In genomic region chr9:23768861-23769260, GRCh38 we compare ENCODE assay signal across 20 cellular contexts. TPM values are rescaled to one million over a fixed set of nuclear protein-coding genes. Genes with fewer than 3 reads are reported as not detected.
DNase-seq lines count a peak whose midpoint lies in the region; ATAC-seq, FAIRE-seq and TF ChIP-seq lines count a peak whose summit lies in the region.
"Had no signal": no experiment of that assay in that cellular context is flagged by ENCODE, and none has a peak within 500 bp of the region (broad histone marks: within the 10 kb centered on the region; RNA-seq: fewer than 3 reads in every experiment).

No MANE protein-coding gene starts in this region.

- no peak overlapping the region for H3K23ac ChIP-seq in H9 (ENCODE audit: insufficient read length, low read depth, low read length)

- H3K27ac ChIP-seq in H9 (ENCODE audit: insufficient read length, low read depth, low read length): no peak overlapping the region
- H3K27ac ChIP-seq in SJCRH30: peak overlapping the region; percentile 92
- peak overlapping the region; percentile 79 for H3K27ac ChIP-seq in epithelial cell of prostate
- H3K27ac ChIP-seq: BLaER1 had no signal

- H3K4me2 ChIP-seq in H9 (ENCODE audit: insufficient read depth, insufficient read length, low read length): no peak overlapping the region
- H3K4me2 ChIP-seq: BLaER1 had no signal

- no peak for FAIRE-seq in GM19239 (lab: Jason Lieb, UNC)
- FAIRE-seq: A204.1, GM12892 had no signal

- H3K27me3 Mint-ChIP-seq in H9 (ENCODE audit: low read depth) (no peaks in the 10 kb centered on the region), osteocyte (ENCODE audit: unreplicated experiment) (no peaks in the 10 kb centered on the region)

- no peak overlapping the region for H4K8ac ChIP-seq in H9 (replicated peaks; ENCODE audit: insufficient read length, low read depth, low read length)

- peaks cover 4 to 13% (median 12%) of the 10 kb centered on the region in 3 experiments; a peak in 6 of 7 replicates for H3K36me3 Mint-ChIP-seq in H9 (ENCODE audit: insufficient read depth in 1 of 3, low read depth in 3 of 3)
- H3K36me3 Mint-ChIP-seq in osteocyte (ENCODE audit: unreplicated experiment): no peaks in the 10 kb centered on the region

- H4K5ac ChIP-seq in H9 (ENCODE audit: insufficient read length, low read depth, low read length): no peak overlapping the region

- H3K4me3 ChIP-seq in SJCRH30: peak overlapping the region; percentile 35
- H3K4me3 ChIP-seq: BLaER1, HAP-1 had no signal

- H3K18ac ChIP-seq in H9 (ENCODE audit: insufficient read length, low read depth, low read length): no peak overlapping the region

- DNase-seq in H9 (no peak), SJCRH30 (no peak), epithelial cell of prostate (ENCODE audit: low read depth, low spot score) (no peak), osteocyte (ENCODE audit: extremely low spot score, unreplicated experiment) (no peak), GM19239 (ENCODE audit: insufficient read length, low spot score) (no peak), epidermal melanocyte (ENCODE audit: insufficient read length, low spot score) (no peak), SKM-1 treated with dmso at 0.1 percent for 144 hours (lab: John Stamatoyannopoulos, UW; ENCODE audit: unreplicated experiment) (no peak)
- DNase-seq: DND-41; GDM1; NCI-H1930; NCI-H2171; NCI-H69; NK-92 treated with Interleukin-12 subunit alpha and Interleukin-12 subunit beta, amount 100 ng/mL, for 24 hours had no signal

- no peak overlapping the region for H3T11ph ChIP-seq in H9 (ENCODE audit: low read length)

- no peaks in the 10 kb centered on the region for H3K9me3 ChIP-seq in H9 (ENCODE audit: control insufficient read depth, low read depth, low read length)
- H3K9me3 ChIP-seq in SJCRH30 (replicated peaks): no peaks in the 10 kb centered on the region
- H3K9me3 ChIP-seq: BLaER1, HAP-1 had no signal

- H2AK5ac ChIP-seq in H9 (ENCODE audit: insufficient read length, low read length): no peak overlapping the region

- no peak overlapping the region for H2BK15ac ChIP-seq in H9 (ENCODE audit: low read depth, low read length)

- no peaks in the 10 kb centered on the region for H3K79me1 ChIP-seq in H9 (ENCODE audit: insufficient read depth, low read depth, low read length, poor library complexity, severe bottlenecking)

- no peak overlapping the region for H3K9ac ChIP-seq in H9 (ENCODE audit: extremely low read depth, insufficient read length, low read length)
- H3K9ac ChIP-seq: BLaER1 had no signal

- no peak overlapping the region for H2BK5ac ChIP-seq in H9 (ENCODE audit: insufficient read length, low read length)

- H3K4me1 Mint-ChIP-seq in H9 (peaks cover 76 to 77% of the 10 kb centered on the region in 2 experiments), osteocyte (ENCODE audit: unreplicated experiment) (peaks cover 45% of the 10 kb centered on the region)

- TF ChIP-seq CTCF in H9 (conservative IDR thresholded peaks at IDR 0.05) (no peak), osteocyte (IDR thresholded peaks at IDR 0.05) (no peak)

- no peak overlapping the region for H2BK12ac ChIP-seq in H9 (ENCODE audit: insufficient read length, low read depth, low read length)

- no peak overlapping the region for H2BK120ac ChIP-seq in H9 (ENCODE audit: low read depth, low read length, poor library complexity, severe bottlenecking)

- H3K27me3 ChIP-seq in H9 (ENCODE audit: insufficient read depth, low read length): no peaks in the 10 kb centered on the region
- H3K27me3 ChIP-seq in SJCRH30: no peaks in the 10 kb centered on the region
- H3K27me3 ChIP-seq: BLaER1 had no signal

- no peaks in the 10 kb centered on the region for H4K20me1 ChIP-seq in H9 (ENCODE audit: control insufficient read depth, insufficient read depth, insufficient read length)
- H4K20me1 ChIP-seq: BLaER1 had no signal

- no peak overlapping the region for H3K56ac ChIP-seq in H9 (ENCODE audit: insufficient read length, low read depth, low read length)

- no peak for ATAC-seq in GM18873 (IDR thresholded peaks at IDR 0.05; ENCODE audit: low FRiP score, unreplicated experiment)

- no peak overlapping the region for H2AFZ ChIP-seq in H9 (ENCODE audit: low read length)

- H3K36me3 ChIP-seq in SJCRH30: no peaks in the 10 kb centered on the region; the same call in 1 of the 2 replicates
- H3K36me3 ChIP-seq: BLaER1, HAP-1 had no signal

- H3K14ac ChIP-seq in H9 (ENCODE audit: insufficient read depth, low read length): no peak overlapping the region

- H3K4me3 Mint-ChIP-seq in H9 (peak overlapping the region in 1 of 2 experiments; percentile 53; a peak in 1 of 5 replicates), osteocyte (ENCODE audit: unreplicated experiment) (no peak overlapping the region)

- H3K27ac Mint-ChIP-seq in H9 (peak overlapping the region in 2 of 3 experiments; percentile 4 to 56; a peak in 4 of 7 replicates), osteocyte (ENCODE audit: unreplicated experiment) (peak overlapping the region; percentile 1)

- no CpG with 5 or more reads among the region's 2 CpGs for WGBS in H9 (ENCODE audit: extremely low coverage, insufficient read length, low lambda C conversion rate)

- peaks cover 46% of the 10 kb centered on the region; the same call in 1 of the 2 replicates for H3K79me2 ChIP-seq in H9 (ENCODE audit: insufficient read depth, low read length)

- H3K4ac ChIP-seq in H9 (ENCODE audit: low read depth, low read length): no peak overlapping the region

- no peak overlapping the region for H2BK20ac ChIP-seq in H9 (ENCODE audit: low read depth, low read length, poor library complexity, severe bottlenecking)

- no peaks in the 10 kb centered on the region for H3K23me2 ChIP-seq in H9 (ENCODE audit: insufficient read length, low read depth, low read length, poor library complexity, severe bottlenecking)

- no peak overlapping the region for H4K91ac ChIP-seq in H9 (ENCODE audit: insufficient read length, low read depth, low read length)

- no peaks in the 10 kb centered on the region for H3K9me3 Mint-ChIP-seq in H9
- peaks cover 11% of the 10 kb centered on the region for H3K9me3 Mint-ChIP-seq in osteocyte (ENCODE audit: unreplicated experiment)

- H3K4me1 ChIP-seq in H9 (ENCODE audit: insufficient read depth, low read length) (peaks cover 21% of the 10 kb centered on the region), SJCRH30 (peaks cover 63% of the 10 kb centered on the region)
- H3K4me1 ChIP-seq: BLaER1 had no signal

RNA-seq across cellular contexts. Expression of gene ELAVL2, which starts 57.2 kb away (rescaled TPM):
- total RNA-seq in H9 (2021) (16.8 and 19.9 TPM in 2 replicates), osteocyte (0.51 and 1.1 TPM in 2 replicates)
- total RNA-seq in SJCRH30 (2014; rRNA removed; shearing (Covaris generic)): 29.1 and 29.2 TPM in 2 replicates
- total RNA-seq: HT-29, OCI-LY7 had no signal
